1 cellular context compared by ENCODE assay signal in the genomic region with DNA sequence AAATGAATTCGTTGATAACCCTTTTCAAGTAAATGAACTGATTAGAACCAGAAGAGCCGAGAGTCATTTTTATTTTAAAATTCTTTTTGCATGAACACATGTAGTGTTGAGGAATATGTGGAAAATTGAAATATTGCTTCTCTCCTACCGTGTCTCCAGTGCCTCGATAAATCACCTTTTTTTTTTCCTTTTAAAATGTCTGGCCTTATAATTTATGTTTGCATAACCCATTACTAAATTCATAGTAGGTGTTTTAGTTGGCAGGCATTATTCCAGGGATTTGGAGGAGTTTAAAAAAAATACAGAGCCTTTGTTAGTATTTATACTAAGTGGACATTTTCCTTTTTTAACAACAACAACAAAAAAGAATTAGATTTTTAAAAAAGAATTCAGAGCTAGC.
TF ChIP-seq lines count a peak whose summit lies in the region.

No MANE protein-coding gene starts in this region.

TF ChIP-seq in K562, 482 proteins besides CTCF, POLR2A, EP300 and RAD21 (continued from another document):
- no peak for TF ChIP-seq ASH1L (IDR thresholded peaks at IDR 0.05; ENCODE audit: borderline replicate concordance, low read depth, partially characterized antibody)
- no peak for TF ChIP-seq HNRNPL (IDR thresholded peaks at IDR 0.05; ENCODE audit: low read depth, low read length)
- TF ChIP-seq CBX3 (IDR thresholded peaks at IDR 0.05; ENCODE audit: borderline replicate concordance in 1 of 2, low read length in 2 of 2) = no peak
- TF ChIP-seq, protein P1, sequence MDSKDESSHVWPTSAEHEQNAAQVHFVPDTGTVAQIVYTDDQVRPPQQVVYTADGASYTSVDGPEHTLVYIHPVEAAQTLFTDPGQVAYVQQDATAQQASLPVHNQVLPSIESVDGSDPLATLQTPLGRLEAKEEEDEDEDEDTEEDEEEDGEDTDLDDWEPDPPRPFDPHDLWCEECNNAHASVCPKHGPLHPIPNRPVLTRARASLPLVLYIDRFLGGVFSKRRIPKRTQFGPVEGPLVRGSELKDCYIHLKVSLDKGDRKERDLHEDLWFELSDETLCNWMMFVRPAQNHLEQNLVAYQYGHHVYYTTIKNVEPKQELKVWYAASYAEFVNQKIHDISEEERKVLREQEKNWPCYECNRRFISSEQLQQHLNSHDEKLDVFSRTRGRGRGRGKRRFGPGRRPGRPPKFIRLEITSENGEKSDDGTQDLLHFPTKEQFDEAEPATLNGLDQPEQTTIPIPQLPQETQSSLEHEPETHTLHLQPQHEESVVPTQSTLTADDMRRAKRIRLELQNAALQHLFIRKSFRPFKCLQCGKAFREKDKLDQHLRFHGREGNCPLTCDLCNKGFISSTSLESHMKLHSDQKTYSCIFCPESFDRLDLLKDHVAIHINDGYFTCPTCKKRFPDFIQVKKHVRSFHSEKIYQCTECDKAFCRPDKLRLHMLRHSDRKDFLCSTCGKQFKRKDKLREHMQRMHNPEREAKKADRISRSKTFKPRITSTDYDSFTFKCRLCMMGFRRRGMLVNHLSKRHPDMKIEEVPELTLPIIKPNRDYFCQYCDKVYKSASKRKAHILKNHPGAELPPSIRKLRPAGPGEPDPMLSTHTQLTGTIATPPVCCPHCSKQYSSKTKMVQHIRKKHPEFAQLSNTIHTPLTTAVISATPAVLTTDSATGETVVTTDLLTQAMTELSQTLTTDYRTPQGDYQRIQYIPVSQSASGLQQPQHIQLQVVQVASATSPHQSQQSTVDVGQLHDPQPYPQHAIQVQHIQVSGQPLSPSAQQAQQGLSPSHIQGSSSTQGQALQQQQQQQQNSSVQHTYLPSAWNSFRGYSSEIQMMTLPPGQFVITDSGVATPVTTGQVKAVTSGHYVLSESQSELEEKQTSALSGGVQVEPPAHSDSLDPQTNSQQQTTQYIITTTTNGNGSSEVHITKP (IDR thresholded peaks at IDR 0.05; ENCODE audit: partially characterized antibody) = no peak
- no peak for TF ChIP-seq ZNF75A (CRISPR knock-in tag; IDR thresholded peaks at IDR 0.05)
- TF ChIP-seq, protein P2, sequence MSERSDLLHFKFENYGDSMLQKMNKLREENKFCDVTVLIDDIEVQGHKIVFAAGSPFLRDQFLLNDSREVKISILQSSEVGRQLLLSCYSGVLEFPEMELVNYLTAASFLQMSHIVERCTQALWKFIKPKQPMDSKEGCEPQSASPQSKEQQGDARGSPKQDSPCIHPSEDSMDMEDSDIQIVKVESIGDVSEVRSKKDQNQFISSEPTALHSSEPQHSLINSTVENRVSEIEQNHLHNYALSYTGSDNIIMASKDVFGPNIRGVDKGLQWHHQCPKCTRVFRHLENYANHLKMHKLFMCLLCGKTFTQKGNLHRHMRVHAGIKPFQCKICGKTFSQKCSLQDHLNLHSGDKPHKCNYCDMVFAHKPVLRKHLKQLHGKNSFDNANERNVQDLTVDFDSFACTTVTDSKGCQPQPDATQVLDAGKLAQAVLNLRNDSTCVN (CRISPR knock-in tag; IDR thresholded peaks at IDR 0.05) = no peak
- no peak for TF ChIP-seq KDM4B (IDR thresholded peaks at IDR 0.05; ENCODE audit: borderline replicate concordance in 2 of 2, low read depth in 1 of 2)
- no peak for TF ChIP-seq ZBTB2 (IDR thresholded peaks at IDR 0.05)
- no peak for TF ChIP-seq NEUROD1 (IDR thresholded peaks at IDR 0.05; ENCODE audit: borderline replicate concordance, low read depth, low read length, partially characterized antibody)
- TF ChIP-seq OTX1 (CRISPR knock-in tag; IDR thresholded peaks at IDR 0.05) = no peak
- no peak for TF ChIP-seq ZBTB11 (CRISPR knock-in tag; IDR thresholded peaks at IDR 0.05)
- no peak for TF ChIP-seq HNRNPUL1 (IDR thresholded peaks at IDR 0.05; ENCODE audit: low read length)
- TF ChIP-seq PYGO2 (tag; IDR thresholded peaks at IDR 0.05) = no peak
- no peak for TF ChIP-seq ZBTB49 (CRISPR knock-in tag; IDR thresholded peaks at IDR 0.05; ENCODE audit: borderline replicate concordance)
- no peak for TF ChIP-seq ZNF589 (CRISPR knock-in tag; IDR thresholded peaks at IDR 0.05; ENCODE audit: low read depth)
- TF ChIP-seq MECOM (CRISPR knock-in tag; IDR thresholded peaks at IDR 0.05) = no peak
- no peak for TF ChIP-seq ZNF395 (CRISPR knock-in tag; IDR thresholded peaks at IDR 0.05)
